ENCODE assay signal across 25 cellular contexts in genomic region chr6:128574413-128574812, GRCh38. TPM values are rescaled to one million over a fixed set of nuclear protein-coding genes. Genes with fewer than 3 reads are reported as not detected.
DNase-seq lines count a peak whose midpoint lies in the region; ATAC-seq, FAIRE-seq and TF ChIP-seq lines count a peak whose summit lies in the region.
"Had no signal": no experiment of that assay in that cellular context is flagged by ENCODE, and none has a peak within 500 bp of the region (broad histone marks: within the 10 kb centered on the region; RNA-seq: fewer than 3 reads in every experiment).

No MANE protein-coding gene starts in this region.

- no peak overlapping the region for H3K4me3 ChIP-seq in GM12878
- H3K4me3 ChIP-seq: SJCRH30, smooth muscle cell had no signal

- SMC1A ChIA-PET in GM12878 (lab: Charles Lee; ENCODE audit: uncharacterized antibody, unreplicated experiment): no interaction called here

- ATAC-seq in GM18909 (IDR thresholded peaks at IDR 0.05; ENCODE audit: poor library complexity, unreplicated experiment): peak; percentile 53
- ATAC-seq in HG02884 (IDR thresholded peaks at IDR 0.05; ENCODE audit: unreplicated experiment): peak; percentile 91
- peak; percentile 79 for ATAC-seq in GM12878
- ATAC-seq in GM21381 (IDR thresholded peaks at IDR 0.05; ENCODE audit: unreplicated experiment): no peak
- ATAC-seq: left colon; Panc1; stimulated activated naive B cell treated with anti-CD40 and anti-IgM and Interleukin-4, amounts not matched to agents 10 μg/mL and 1 μg/mL and 100 μg/mL, for 72 hours had no signal

- no peaks in the 10 kb centered on the region for H3K4me1 ChIP-seq in GM12878 (ENCODE audit: control insufficient read depth, insufficient read depth, low read length)

- DNase-seq in NCI-H2227 treated with DMSO at 0.1 percent for 48 hours (lab: John Stamatoyannopoulos, UW) (peak; percentile 78), NCI-H2227 (lab: John Stamatoyannopoulos, UW; ENCODE audit: unreplicated experiment) (no peak), GM12878 (ENCODE audit: low read depth, low spot score) (no peak), DMS153 (lab: John Stamatoyannopoulos, UW) (no peak), urothelium cell line (ENCODE audit: low spot score) (no peak)
- DNase-seq: activated CD4-positive, alpha-beta T cell treated with anti-CD3 and anti-CD28 coated beads for 4 hours; AML-193; CD8-positive, alpha-beta memory T cell; GF-D8; head of caudate nucleus; left colon; naive B cell; NCI-H1092; NCI-H2029; NCI-H446 treated with DMSO at 0.1 percent for 48 hours; nucleus accumbens; SJCRH30; stimulated activated naive B cell treated with anti-CD40 and anti-IgM and Interleukin-4, amounts not matched to agents 10 μg/mL and 1 μg/mL and 100 μg/mL, for 72 hours had no signal

- BruUV-seq in GM12878 (replicated peaks; lab: Mats Ljungman, UMichigan): no TSS peak

- TF ChIP-seq RAD21 in GM12878 (IDR thresholded peaks at IDR 0.05; ENCODE audit: insufficient read depth, low read depth, low read length): no peak

- H3K4me2 ChIP-seq in GM12878 (ENCODE audit: control insufficient read depth, insufficient read depth): no peak overlapping the region
- H3K4me2 ChIP-seq: smooth muscle cell had no signal

- RAD21 ChIA-PET in GM12878 (lab: Charles Lee; ENCODE audit: unreplicated experiment): no interaction called here

- FAIRE-seq in GM12878 (lab: Jason Lieb, UNC) (no peak), urothelium cell line (lab: Jason Lieb, UNC) (no peak)
- FAIRE-seq: astrocyte had no signal

- H2AFZ ChIP-seq in GM12878 (ENCODE audit: control insufficient read depth, low read depth, low read length): no peak overlapping the region

- no peak overlapping the region for H3K27ac ChIP-seq in GM12878 (ENCODE audit: control insufficient read depth, insufficient read depth)
- H3K27ac ChIP-seq: 22Rv1, SJCRH30 had no signal

- no peak for TF ChIP-seq EP300 in GM12878 (IDR thresholded peaks at IDR 0.05; ENCODE audit: borderline replicate concordance in 1 of 2, control insufficient read depth in 1 of 2, low read depth in 2 of 2, low read length in 2 of 2)

- H3K79me2 ChIP-seq in GM12878 (ENCODE audit: control insufficient read depth, insufficient read depth, low read length): no peaks in the 10 kb centered on the region

- no peak for TF ChIP-seq POLR2A in GM12878 (IDR thresholded peaks at IDR 0.05; ENCODE audit: low read depth, low read length)

- no peaks in the 10 kb centered on the region for H3K36me3 ChIP-seq in GM12878 (ENCODE audit: control insufficient read depth in 2 of 2, insufficient read depth in 2 of 2, low read length in 1 of 2)
- H3K36me3 ChIP-seq: SJCRH30 had no signal

- no peaks in the 10 kb centered on the region for H3K27me3 ChIP-seq in GM12878 (replicated peaks in 1 of 2; ENCODE audit: control insufficient read depth in 2 of 2, insufficient read depth in 2 of 2, low read length in 1 of 2)
- H3K27me3 ChIP-seq: SJCRH30 had no signal

- CTCF ChIA-PET in GM12878 (lab: Yijun Ruan, JAX): no interaction called here

- TF ChIP-seq CTCF in GM12878 (IDR thresholded peaks at IDR 0.05 in 2 of 3, conservative IDR thresholded peaks at IDR 0.05 in 1 of 3; ENCODE audit: control insufficient read depth in 2 of 3, extremely low read depth in 1 of 3, insufficient read depth in 1 of 3, low read depth in 3 of 3, low read length in 3 of 3): no peak

- no peaks in the 10 kb centered on the region for H4K20me1 ChIP-seq in GM12878 (ENCODE audit: control insufficient read depth, insufficient read depth)

- intact Hi-C loops in GM12878 (cut with micrococcal nuclease; ENCODE audit: unreplicated experiment): no loop called here

- POLR2A ChIA-PET in GM12878 (lab: Charles Lee): no interaction called here

- H3K9ac ChIP-seq in GM12878 (ENCODE audit: control insufficient read depth, insufficient read depth, low read length): no peak overlapping the region

- in situ Hi-C loops in GM12878 (cut with MboI): no loop called here

- no peaks in the 10 kb centered on the region for H3K9me3 ChIP-seq in GM12878 (replicated peaks; ENCODE audit: control insufficient read depth, insufficient read depth, low read length)
- H3K9me3 ChIP-seq: SJCRH30 had no signal

TF ChIP-seq in GM12878, 131 proteins besides CTCF, POLR2A, EP300 and RAD21 (continues in another document):
- TF ChIP-seq, protein P1, sequence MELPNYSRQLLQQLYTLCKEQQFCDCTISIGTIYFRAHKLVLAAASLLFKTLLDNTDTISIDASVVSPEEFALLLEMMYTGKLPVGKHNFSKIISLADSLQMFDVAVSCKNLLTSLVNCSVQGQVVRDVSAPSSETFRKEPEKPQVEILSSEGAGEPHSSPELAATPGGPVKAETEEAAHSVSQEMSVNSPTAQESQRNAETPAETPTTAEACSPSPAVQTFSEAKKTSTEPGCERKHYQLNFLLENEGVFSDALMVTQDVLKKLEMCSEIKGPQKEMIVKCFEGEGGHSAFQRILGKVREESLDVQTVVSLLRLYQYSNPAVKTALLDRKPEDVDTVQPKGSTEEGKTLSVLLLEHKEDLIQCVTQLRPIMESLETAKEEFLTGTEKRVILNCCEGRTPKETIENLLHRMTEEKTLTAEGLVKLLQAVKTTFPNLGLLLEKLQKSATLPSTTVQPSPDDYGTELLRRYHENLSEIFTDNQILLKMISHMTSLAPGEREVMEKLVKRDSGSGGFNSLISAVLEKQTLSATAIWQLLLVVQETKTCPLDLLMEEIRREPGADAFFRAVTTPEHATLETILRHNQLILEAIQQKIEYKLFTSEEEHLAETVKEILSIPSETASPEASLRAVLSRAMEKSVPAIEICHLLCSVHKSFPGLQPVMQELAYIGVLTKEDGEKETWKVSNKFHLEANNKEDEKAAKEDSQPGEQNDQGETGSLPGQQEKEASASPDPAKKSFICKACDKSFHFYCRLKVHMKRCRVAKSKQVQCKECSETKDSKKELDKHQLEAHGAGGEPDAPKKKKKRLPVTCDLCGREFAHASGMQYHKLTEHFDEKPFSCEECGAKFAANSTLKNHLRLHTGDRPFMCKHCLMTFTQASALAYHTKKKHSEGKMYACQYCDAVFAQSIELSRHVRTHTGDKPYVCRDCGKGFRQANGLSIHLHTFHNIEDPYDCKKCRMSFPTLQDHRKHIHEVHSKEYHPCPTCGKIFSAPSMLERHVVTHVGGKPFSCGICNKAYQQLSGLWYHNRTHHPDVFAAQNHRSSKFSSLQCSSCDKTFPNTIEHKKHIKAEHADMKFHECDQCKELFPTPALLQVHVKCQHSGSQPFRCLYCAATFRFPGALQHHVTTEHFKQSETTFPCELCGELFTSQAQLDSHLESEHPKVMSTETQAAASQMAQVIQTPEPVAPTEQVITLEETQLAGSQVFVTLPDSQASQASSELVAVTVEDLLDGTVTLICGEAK (IDR thresholded peaks at IDR 0.05; ENCODE audit: borderline replicate concordance): no peak
- no peak for TF ChIP-seq IRF4 (IDR thresholded peaks at IDR 0.05; ENCODE audit: low read depth, low read length)
- TF ChIP-seq CEBPB (IDR thresholded peaks at IDR 0.05; ENCODE audit: borderline replicate concordance in 1 of 2, low read depth in 2 of 2, low read length in 2 of 2): no peak
- TF ChIP-seq FOXM1 (IDR thresholded peaks at IDR 0.05; ENCODE audit: low read depth, low read length): no peak
- no peak for TF ChIP-seq MEF2A (IDR thresholded peaks at IDR 0.05; ENCODE audit: insufficient read depth, low read depth, low read length)
- no peak for TF ChIP-seq POLR2AphosphoS5 (IDR thresholded peaks at IDR 0.05; ENCODE audit: low read length)
- no peak for TF ChIP-seq TCF12 (IDR thresholded peaks at IDR 0.05; ENCODE audit: low read depth, low read length)
- no peak for TF ChIP-seq RELA (IDR thresholded peaks at IDR 0.05; ENCODE audit: borderline replicate concordance, partially characterized antibody)
- TF ChIP-seq, protein P2, sequence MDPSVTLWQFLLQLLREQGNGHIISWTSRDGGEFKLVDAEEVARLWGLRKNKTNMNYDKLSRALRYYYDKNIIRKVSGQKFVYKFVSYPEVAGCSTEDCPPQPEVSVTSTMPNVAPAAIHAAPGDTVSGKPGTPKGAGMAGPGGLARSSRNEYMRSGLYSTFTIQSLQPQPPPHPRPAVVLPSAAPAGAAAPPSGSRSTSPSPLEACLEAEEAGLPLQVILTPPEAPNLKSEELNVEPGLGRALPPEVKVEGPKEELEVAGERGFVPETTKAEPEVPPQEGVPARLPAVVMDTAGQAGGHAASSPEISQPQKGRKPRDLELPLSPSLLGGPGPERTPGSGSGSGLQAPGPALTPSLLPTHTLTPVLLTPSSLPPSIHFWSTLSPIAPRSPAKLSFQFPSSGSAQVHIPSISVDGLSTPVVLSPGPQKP (IDR thresholded peaks at IDR 0.05; ENCODE audit: low read depth, low read length): no peak
- no peak for TF ChIP-seq RFX5 (IDR thresholded peaks at IDR 0.05; ENCODE audit: low read depth, low read length)
- TF ChIP-seq STAT1 (conservative IDR thresholded peaks at IDR 0.05): no peak
- no peak for TF ChIP-seq PAX5 (IDR thresholded peaks at IDR 0.05; ENCODE audit: borderline replicate concordance, low read depth, low read length)
- no peak for TF ChIP-seq PAX8 (IDR thresholded peaks at IDR 0.05)
- no peak for TF ChIP-seq STAT3 (IDR thresholded peaks at IDR 0.05; ENCODE audit: low read depth, low read length)

RNA-seq across cellular contexts. Expression of gene PTPRK, which starts 54.0 kb away (rescaled TPM):
- total RNA-seq in GM12878 (2013; cell fraction: nucleolus; rRNA removed): 4.9 and 5.0 TPM in 2 replicates
- total RNA-seq in GM12878 (2014; rRNA removed) (0.44 and 0.62 TPM in 2 replicates), GM12878 (2014; rRNA removed; fragmentation: Illumina TruSeq; extraction: Trizol) (1.0 and 1.4 TPM in 2 replicates), GM12878 (2021) (0.85 and 1.0 TPM in 2 replicates)
- 0.12 TPM for polyA plus RNA-seq in GM12878 (2011; ENCODE audit: low read depth)
- polyA plus RNA-seq in GM12878 (2011; rRNA removed) (1.4 and 1.9 TPM in 2 replicates), GM12878 (2014; fragmentation: Illumina TruSeq; extraction: Trizol) (0.54 and 1.5 TPM in 2 replicates), GM12878 (2014; fragmentation: Nextera tagmentation; extraction: Ambion mirVana) (under 1 TPM; 0.24 to 0.40 TPM), GM12878 (2014; rRNA removed) (0.56 and 0.95 TPM in 2 replicates), GM12878 (2016; fragmentation: Nextera tagmentation; extraction: Ambion mirVana) (under 1 TPM; 0.23 to 0.50 TPM)
- 1.7 and 1.9 TPM in 2 replicates for polyA plus RNA-seq in GM12878 (2011; cell fraction: cytosol; rRNA removed)
- polyA plus RNA-seq in GM12878 (2011; cell fraction: nucleus; rRNA removed): 1.7 and 2.1 TPM in 2 replicates
- polyA plus RNA-seq in GM12878 (2012): 0.13 and 0.28 TPM in 2 replicates
- 6.4 and 6.9 TPM in 2 replicates for polyA minus RNA-seq in GM12878 (2011; rRNA and poly(A)+ RNA removed)
- 1.4 and 3.5 TPM in 2 replicates for polyA minus RNA-seq in GM12878 (2011; cell fraction: cytosol; rRNA and poly(A)+ RNA removed)
- polyA minus RNA-seq in GM12878 (2011; cell fraction: nucleus; rRNA and poly(A)+ RNA removed): 11.1 and 15.6 TPM in 2 replicates
